Comparison of ENCODE assay signal across 8 cellular contexts in the genomic region with DNA sequence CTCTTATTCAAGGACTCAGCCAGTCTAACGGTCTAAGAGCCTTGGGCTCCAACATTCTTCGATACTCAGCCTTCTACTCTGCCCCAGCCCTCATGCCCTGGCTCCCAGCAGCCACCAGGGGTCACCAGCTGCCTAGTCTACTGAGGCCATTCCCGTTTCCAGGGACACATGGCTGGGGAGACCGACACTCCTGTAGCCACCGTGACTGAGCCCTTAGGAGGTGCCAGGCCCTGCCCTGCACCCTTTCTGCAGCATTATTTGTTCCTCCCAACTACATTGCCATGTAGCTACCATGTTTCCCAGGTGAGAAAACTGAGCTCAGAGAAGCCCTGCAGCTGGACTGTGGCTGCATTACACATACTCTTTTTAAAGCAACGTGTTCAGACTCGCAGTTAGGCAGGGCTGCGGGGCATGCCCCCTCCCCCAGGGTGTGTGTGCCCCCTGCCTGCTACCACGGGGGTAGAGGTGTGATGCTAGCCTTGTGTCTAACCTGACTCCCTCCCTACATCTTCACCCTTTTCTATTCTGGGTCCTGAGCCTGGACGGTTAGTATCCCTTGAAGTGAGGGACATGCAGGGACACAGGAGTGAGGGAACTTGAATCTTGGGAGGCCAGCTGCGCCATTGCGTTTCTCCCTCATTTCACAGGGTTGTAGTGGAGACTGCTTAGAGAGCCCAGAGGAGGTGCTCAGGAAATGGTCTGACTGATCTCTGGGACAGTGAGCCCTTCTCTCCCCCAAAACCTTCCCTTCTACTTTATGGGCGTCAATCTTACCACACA. TPM values are rescaled to one million over a fixed set of nuclear protein-coding genes. Genes with fewer than 3 reads are reported as not detected.
DNase-seq lines count a peak whose midpoint lies in the region; FAIRE-seq and TF ChIP-seq lines count a peak whose summit lies in the region.

No MANE protein-coding gene starts in this region.

- H3K4me1 Mint-ChIP-seq in brain = peaks cover 29% of the 10 kb centered on the region

- H3K9me3 ChIP-seq in iPS DF 6.9 (ENCODE audit: control insufficient read depth, insufficient read depth, low read length) (no peaks in the 10 kb centered on the region), small intestine (ENCODE audit: control insufficient read depth, low read depth) (no peaks in the 10 kb centered on the region)

- H3K4me3 Mint-ChIP-seq in brain = peak overlapping the region in 1 of 5 experiments; percentile 72

- peaks cover 3% of the 10 kb centered on the region; the same call in 1 of the 2 replicates for H3K4me1 ChIP-seq in iPS DF 6.9 (ENCODE audit: control insufficient read depth, insufficient read depth, low read length)
- no peaks in the 10 kb centered on the region for H3K4me1 ChIP-seq in small intestine (ENCODE audit: control insufficient read depth in 2 of 2, insufficient read depth in 1 of 2, low read depth in 1 of 2, low read length in 1 of 2)

- no peaks in the 10 kb centered on the region for H3K27me3 Mint-ChIP-seq in brain

- H3K27me3 ChIP-seq in iPS DF 6.9 (ENCODE audit: control insufficient read depth, insufficient read depth, low read length) (no peaks in the 10 kb centered on the region), small intestine (ENCODE audit: control insufficient read depth in 2 of 2, insufficient read depth in 2 of 2, low read length in 2 of 2) (no peaks in the 10 kb centered on the region)

- no CpG with 5 or more reads among the region's 13 CpGs for WGBS in iPS DF 6.9 (ENCODE audit: insufficient coverage, insufficient read length)
- WGBS in small intestine, 3 donors = 50 to 57% (median 53%) methylated on average over 13 of the region's 13 CpGs

- H3K27ac Mint-ChIP-seq in brain = peak overlapping the region; percentile 13 to 86 (median 71)

- H3K9me3 Mint-ChIP-seq in brain = no peaks in the 10 kb centered on the region

- H3K27ac ChIP-seq in iPS DF 6.9 (ENCODE audit: low read length) (no peak overlapping the region), small intestine (ENCODE audit: low read depth in 1 of 2, low read length in 1 of 2) (no peak overlapping the region)

- peak; percentile 18 to 28 (median 24) for DNase-seq in activated CD4-positive, CD25-positive, alpha-beta regulatory T cell (lab: John Stamatoyannopoulos, UW)
- no peak for DNase-seq in activated CD4-positive, CD25-positive, alpha-beta regulatory T cell treated with anti-CD3 and anti-CD28 coated beads, Interleukin-2, amount 50 U/mL, for 72 hours
- DNase-seq in NCI-H146 treated with DMSO at 0.1 percent for 48 hours (lab: John Stamatoyannopoulos, UW; ENCODE audit: unreplicated experiment) (peak; percentile 40), T-helper 1 cell (peak in 4 of 5 donors; percentile 27 to 53 (median 42)), iPS DF 6.9 (ENCODE audit: low read depth, low spot score) (peak; percentile 84), small intestine (peak; percentile 68), T-helper 9 cell (no peak)

- peaks cover 4% of the 10 kb centered on the region for H3K36me3 Mint-ChIP-seq in brain

- H3K4me3 ChIP-seq in iPS DF 6.9 (ENCODE audit: low read length) (no peak overlapping the region), small intestine (ENCODE audit: low read depth in 1 of 2, low read length in 2 of 2) (no peak overlapping the region)

- H3K36me3 ChIP-seq in iPS DF 6.9 (ENCODE audit: control insufficient read depth, insufficient read depth, low read length) = no peaks in the 10 kb centered on the region
- H3K36me3 ChIP-seq in small intestine (ENCODE audit: control insufficient read depth in 2 of 2, insufficient read depth in 2 of 2, low read length in 2 of 2) = peaks cover 0 to 2% of the 10 kb centered on the region in 2 donors

- peak; percentile 95 to 97 for TF ChIP-seq CTCF in brain (conservative IDR thresholded peaks at IDR 0.05)

- no peak for FAIRE-seq in small intestine (lab: Jason Lieb, UNC)

RNA-seq across cellular contexts. Expression of a gene that starts 17.5 kb away (rescaled TPM):
- 6.2 TPM for polyA plus RNA-seq in brain (ENCODE audit: insufficient read depth, low read depth, low replicate concordance)
- 10 to 100 TPM; 19.7 to 43.2 (median 37.0) TPM for polyA plus RNA-seq in small intestine

RNA-seq across cellular contexts. Expression of a gene that starts 37.9 kb away (rescaled TPM):
- polyA plus RNA-seq in brain (ENCODE audit: insufficient read depth, low read depth, low replicate concordance) (109 TPM), small intestine (100 to 1,000 TPM; 169 to 331 (median 238) TPM)

Comparison
In these comparisons a context has a peak if more than half of its experiments do, and no peak if none do; other contexts are left out.
1. DNase-seq: peak in activated CD4-positive, CD25-positive, alpha-beta regulatory T cell (4 of 4), NCI-H146 treated with DMSO at 0.1 percent for 48 hours (single experiment), T-helper 1 cell (4 of 5), iPS DF 6.9 (single experiment) and small intestine (single experiment); none in activated CD4-positive, CD25-positive, alpha-beta regulatory T cell treated with anti-CD3 and anti-CD28 coated beads, Interleukin-2, amount 50 U/mL, for 72 hours (single experiment) and T-helper 9 cell (single experiment).